In genomic region chr3:8604988-8605387, GRCh38 we compare ENCODE assay signal across 35 cellular contexts. TPM values are rescaled to one million over a fixed set of nuclear protein-coding genes. Genes with fewer than 3 reads are reported as not detected.
"Had no signal": no experiment of that assay in that cellular context is flagged by ENCODE, and none has a peak within 500 bp of the region (broad histone marks: within the 10 kb centered on the region; RNA-seq: fewer than 3 reads in every experiment).

No MANE protein-coding gene starts in this region.

- H3K4me1 ChIP-seq: Peyer's patch, SJSA1 had no signal

- H3K27ac Mint-ChIP-seq: activated CD4-positive, alpha-beta T cell treated with anti-CD3 and anti-CD28 coated beads for 36 hours; activated CD4-positive, alpha-beta T cell treated with anti-CD3 and anti-CD28 coated beads, Interleukin-2, amount 10 ng/mL, durations not matched to agents 7 days and 5 days; activated CD8-positive, alpha-beta T cell treated with anti-CD3 and anti-CD28 coated beads, Interleukin-2, amount 10 ng/mL, durations not matched to agents 7 days and 5 days; activated naive CD4-positive, alpha-beta T cell treated with anti-CD3 and anti-CD28 coated beads, Interleukin-2, amount 10 ng/mL, durations not matched to agents 7 days and 5 days; activated naive CD8-positive, alpha-beta T cell; activated naive CD8-positive, alpha-beta T cell treated with anti-CD3 and anti-CD28 coated beads, Interleukin-2, amount 50 U/mL, for 24 hours; activated T-cell treated with anti-CD3 and anti-CD28 coated beads, Interleukin-2, amount 50 U/mL, for 24 hours; brain; T-helper 1 cell treated with Interleukin-12 subunit alpha and Interleukin-12 subunit beta and Interleukin-4 antibody, amounts not matched to agents 30 μg/mL and 1 μg/mL, for 36 hours; T-helper 2 cell treated with Interferon-gamma antibody and Interleukin-4, amounts not matched to agents 5 μg/mL and 100 μg/mL, for 36 hours; WTC11 had no signal

- H3K27me3 Mint-ChIP-seq: activated CD4-positive, alpha-beta T cell treated with anti-CD3 and anti-CD28 coated beads, Interleukin-2, amount 10 ng/mL, durations not matched to agents 7 days and 5 days; activated naive CD4-positive, alpha-beta T cell treated with anti-CD3 and anti-CD28 coated beads, Interleukin-2, amount 10 ng/mL, durations not matched to agents 7 days and 5 days; activated naive CD8-positive, alpha-beta T cell treated with anti-CD3 and anti-CD28 coated beads, Interleukin-2, amount 50 U/mL, for 24 hours had no signal

- H3K9me3 ChIP-seq: Peyer's patch, SJSA1, SK-N-SH had no signal

- H3K4me1 Mint-ChIP-seq: activated CD4-positive, alpha-beta T cell treated with anti-CD3 and anti-CD28 coated beads for 36 hours; activated CD4-positive, alpha-beta T cell treated with anti-CD3 and anti-CD28 coated beads, Interleukin-2, amount 10 ng/mL, durations not matched to agents 7 days and 5 days; activated naive CD4-positive, alpha-beta T cell treated with anti-CD3 and anti-CD28 coated beads, Interleukin-2, amount 10 ng/mL, durations not matched to agents 7 days and 5 days; activated naive CD8-positive, alpha-beta T cell treated with anti-CD3 and anti-CD28 coated beads, Interleukin-2, amount 50 U/mL, for 24 hours had no signal

- ATAC-seq: activated CD4-positive, alpha-beta T cell treated with anti-CD3 and anti-CD28 coated beads for 36 hours; activated CD4-positive, CD25-positive, alpha-beta regulatory T cell treated with anti-CD3 and anti-CD28 coated beads, Interleukin-2, amount 50 U/mL, for 24 hours; activated CD8-positive, alpha-beta T cell treated with anti-CD3 and anti-CD28 coated beads, Interleukin-2, amount 10 ng/mL, durations not matched to agents 7 days and 5 days; activated naive CD8-positive, alpha-beta T cell treated with anti-CD3 and anti-CD28 coated beads, Interleukin-2, amount 50 U/mL, for 24 hours; PC-3; WTC11 had no signal

- H3K36me3 Mint-ChIP-seq: activated naive CD4-positive, alpha-beta T cell treated with anti-CD3 and anti-CD28 coated beads, Interleukin-2, amount 10 ng/mL, durations not matched to agents 7 days and 5 days; activated naive CD8-positive, alpha-beta T cell; brain had no signal

- DNase-seq: activated CD4-positive, alpha-beta T cell treated with anti-CD3 and anti-CD28 coated beads for 36 hours; activated CD4-positive, alpha-beta T cell treated with anti-CD3 and anti-CD28 coated beads, Interleukin-2, amount 10 ng/mL, durations not matched to agents 7 days and 5 days; activated CD4-positive, alpha-beta T cell treated with anti-CD3 and anti-CD28 coated beads, Interleukin-2, amount 50 U/mL, for 48 hours; activated CD8-positive, alpha-beta T cell treated with anti-CD3 and anti-CD28 coated beads, Interleukin-2, amount 10 ng/mL, durations not matched to agents 7 days and 5 days; activated gamma-delta T cell treated with Interleukin-2 at 50 U/mL for 16 hours; activated naive CD4-positive, alpha-beta T cell treated with anti-CD3 and anti-CD28 coated beads, Interleukin-2, amount 10 ng/mL, durations not matched to agents 7 days and 5 days; activated naive CD8-positive, alpha-beta T cell treated with anti-CD3 and anti-CD28 coated beads, Interleukin-2, amount 50 U/mL, for 24 hours; activated T-cell treated with anti-CD3 and anti-CD28 coated beads, Interleukin-2, amount 50 U/mL, for 24 hours; anterior cingulate cortex; caudate nucleus; Kasumi-1; KG1; MM.1S; MV-4-11; NCI-H1092; NCI-H1436 treated with DMSO at 0.1 percent for 48 hours; NCI-H1694 treated with DMSO at 0.1 percent for 48 hours; NCI-H2029; NCI-H345; NCI-H526; NCI-H748 treated with DMSO at 0.1 percent for 48 hours; NK-92 treated with Interleukin-12 subunit alpha and Interleukin-12 subunit beta, amount 100 ng/mL, for 24 hours; PC-3; Peyer's patch; RPMI8226; SHP77 treated with DMSO at 0.1 percent for 48 hours; SK-N-SH had no signal

- H3K4me2 ChIP-seq: SK-N-SH had no signal

- H3K4me3 Mint-ChIP-seq: activated CD4-positive, alpha-beta T cell treated with anti-CD3 and anti-CD28 coated beads for 36 hours; activated CD4-positive, alpha-beta T cell treated with anti-CD3 and anti-CD28 coated beads, Interleukin-2, amount 10 ng/mL, durations not matched to agents 7 days and 5 days; activated CD8-positive, alpha-beta T cell treated with anti-CD3 and anti-CD28 coated beads, Interleukin-2, amount 10 ng/mL, durations not matched to agents 7 days and 5 days; activated naive CD4-positive, alpha-beta T cell treated with anti-CD3 and anti-CD28 coated beads, Interleukin-2, amount 10 ng/mL, durations not matched to agents 7 days and 5 days; activated naive CD8-positive, alpha-beta T cell; activated naive CD8-positive, alpha-beta T cell treated with anti-CD3 and anti-CD28 coated beads, Interleukin-2, amount 50 U/mL, for 24 hours; activated T-cell treated with anti-CD3 and anti-CD28 coated beads, Interleukin-2, amount 50 U/mL, for 24 hours; brain; T-helper 1 cell treated with Interleukin-12 subunit alpha and Interleukin-12 subunit beta and Interleukin-4 antibody, amounts not matched to agents 30 μg/mL and 1 μg/mL, for 36 hours; T-helper 2 cell treated with Interferon-gamma antibody and Interleukin-4, amounts not matched to agents 5 μg/mL and 100 μg/mL, for 36 hours; WTC11 had no signal

- H3K9me3 Mint-ChIP-seq: activated CD4-positive, alpha-beta T cell treated with anti-CD3 and anti-CD28 coated beads, Interleukin-2, amount 10 ng/mL, durations not matched to agents 7 days and 5 days; activated naive CD4-positive, alpha-beta T cell treated with anti-CD3 and anti-CD28 coated beads, Interleukin-2, amount 10 ng/mL, durations not matched to agents 7 days and 5 days; activated T-cell treated with anti-CD3 and anti-CD28 coated beads, Interleukin-2, amount 50 U/mL, for 24 hours; T-helper 1 cell treated with Interleukin-12 subunit alpha and Interleukin-12 subunit beta and Interleukin-4 antibody, amounts not matched to agents 30 μg/mL and 1 μg/mL, for 36 hours; T-helper 2 cell treated with Interferon-gamma antibody and Interleukin-4, amounts not matched to agents 5 μg/mL and 100 μg/mL, for 36 hours had no signal

- H3K9ac ChIP-seq: SK-N-SH had no signal

- H3K27me3 ChIP-seq: Peyer's patch, SJSA1 had no signal

- H3K4me3 ChIP-seq: Peyer's patch, SJSA1 had no signal

- H3K27ac ChIP-seq: Peyer's patch, SJSA1 had no signal

- FAIRE-seq: bronchial epithelial cell had no signal

- H3K36me3 ChIP-seq: Peyer's patch, SJSA1 had no signal

RNA-seq across cellular contexts. Expression of gene SSUH2, which starts 39.6 kb away (rescaled TPM):
- total RNA-seq: activated CD4-positive, alpha-beta T cell treated with anti-CD3 and anti-CD28 coated beads, Interleukin-2, amount 10 ng/mL, durations not matched to agents 7 days and 5 days had no signal
